ENCODE assay signal across 24 cellular contexts in genomic region chr4:58453956-58454355, GRCh38.
DNase-seq lines count a peak whose midpoint lies in the region; ATAC-seq and TF ChIP-seq lines count a peak whose summit lies in the region.
"Had no signal": no experiment of that assay in that cellular context is flagged by ENCODE, and none has a peak within 500 bp of the region (broad histone marks: within the 10 kb centered on the region; RNA-seq: fewer than 3 reads in every experiment).

No MANE protein-coding gene starts in this region.

- no peak overlapping the region for H3K27ac ChIP-seq in suprapubic skin
- no peak overlapping the region for H3K27ac ChIP-seq in esophagus squamous epithelium
- H3K27ac ChIP-seq: C4-2B, gastroesophageal sphincter, upper lobe of right lung, WERI-Rb-1 had no signal

- TF ChIP-seq POLR2A in suprapubic skin (IDR thresholded peaks at IDR 0.05) (no peak), esophagus squamous epithelium (IDR thresholded peaks at IDR 0.05) (no peak)

- no peaks in the 10 kb centered on the region for H3K9me3 ChIP-seq in suprapubic skin
- H3K9me3 ChIP-seq in esophagus squamous epithelium: peaks cover 0 to 16% (median 0%) of the 10 kb centered on the region in 3 donors
- H3K9me3 ChIP-seq: gastroesophageal sphincter, MG63, upper lobe of right lung had no signal

- H3K27me3 ChIP-seq in suprapubic skin (no peaks in the 10 kb centered on the region), esophagus squamous epithelium (no peaks in the 10 kb centered on the region)
- H3K27me3 ChIP-seq: gastroesophageal sphincter, MG63, upper lobe of right lung had no signal

- no peaks in the 10 kb centered on the region for H3K4me1 ChIP-seq in suprapubic skin
- no peaks in the 10 kb centered on the region for H3K4me1 ChIP-seq in esophagus squamous epithelium
- H3K4me1 ChIP-seq: gastroesophageal sphincter, upper lobe of right lung had no signal

- ATAC-seq in GM19438 (IDR thresholded peaks at IDR 0.05; ENCODE audit: low read depth, unreplicated experiment): peak; percentile 67
- peak; percentile 64 for ATAC-seq in HG02763 (IDR thresholded peaks at IDR 0.05; ENCODE audit: unreplicated experiment)
- peak; percentile 82 for ATAC-seq in HG03460 (IDR thresholded peaks at IDR 0.05; ENCODE audit: unreplicated experiment)
- ATAC-seq: activated CD8-positive, alpha-beta T cell treated with anti-CD3 and anti-CD28 coated beads for 36 hours; activated T-cell treated with anti-CD3 and anti-CD28 coated beads, Interleukin-2, amount 50 U/mL, for 72 hours; gastroesophageal sphincter; left cardiac atrium; upper lobe of right lung had no signal

- H3K36me3 ChIP-seq in suprapubic skin: no peaks in the 10 kb centered on the region
- H3K36me3 ChIP-seq in esophagus squamous epithelium: no peaks in the 10 kb centered on the region
- H3K36me3 ChIP-seq: gastroesophageal sphincter, MG63, upper lobe of right lung, WERI-Rb-1 had no signal

- no peak for TF ChIP-seq EP300 in suprapubic skin (IDR thresholded peaks at IDR 0.05)

- peak; percentile 24 for DNase-seq in G401 (ENCODE audit: low spot score)
- DNase-seq in mucosa of gallbladder (ENCODE audit: low spot score): no peak
- DNase-seq in suprapubic skin (ENCODE audit: low spot score in 2 of 2): no peak
- no peak for DNase-seq in activated naive CD4-positive, alpha-beta T cell treated with Interleukin-2 at 50 U/mL for 16 hours
- no peak for DNase-seq in esophagus squamous epithelium (lab: John Stamatoyannopoulos, UW)
- DNase-seq: activated CD8-positive, alpha-beta T cell treated with anti-CD3 and anti-CD28 coated beads for 36 hours; activated naive CD8-positive, alpha-beta T cell treated with anti-CD3 and anti-CD28 coated beads for 36 hours; activated T-cell treated with anti-CD3 and anti-CD28 coated beads, Interleukin-2, amount 50 U/mL, for 72 hours; DMS53; left cardiac atrium; MG63; midbrain; NCI-H146; NCI-H345; stimulated activated CD4-positive, alpha-beta T cell treated with anti-CD3 and anti-CD28 coated beads, Interleukin-12 subunit alpha, Interleukin-12 subunit beta, amount 100 ng/mL, for 4 hours; stimulated activated naive CD4-positive, alpha-beta T cell; T-helper 1 cell; upper lobe of right lung; WERI-Rb-1 had no signal

- H3K4me3 ChIP-seq in suprapubic skin (no peak overlapping the region), esophagus squamous epithelium (no peak overlapping the region)
- H3K4me3 ChIP-seq: gastroesophageal sphincter, MG63, upper lobe of right lung had no signal

- 76% methylated on average over 6 of the region's 6 CpGs for WGBS in suprapubic skin
- 73 to 74% methylated on average over 5 to 6 of the region's 6 CpGs for WGBS in esophagus squamous epithelium, 2 donors

- TF ChIP-seq CTCF in suprapubic skin (IDR thresholded peaks at IDR 0.05): no peak
- no peak for TF ChIP-seq CTCF in esophagus squamous epithelium (IDR thresholded peaks at IDR 0.05)

- intact Hi-C loops in esophagus squamous epithelium (cut with DNase I): no loop called here

- in situ Hi-C loops in G401 (cut with HindIII; ENCODE audit: low sequenced_read_pairs): no loop called here
